ENCODE assay signal across 1 cellular context in genomic region chr12:74552201-74552600, GRCh38.
TF ChIP-seq lines count a peak whose summit lies in the region.

No MANE protein-coding gene starts in this region.

TF ChIP-seq in GM12878, 131 proteins besides CTCF, POLR2A, EP300 and RAD21:
- TF ChIP-seq NR2F1 (conservative IDR thresholded peaks at IDR 0.05) (peak; percentile 42; the same call in 1 of the 2 replicates), RUNX3 (IDR thresholded peaks at IDR 0.05; ENCODE audit: low read length) (no peak), ZBTB11 (CRISPR knock-in tag; IDR thresholded peaks at IDR 0.05) (no peak), RELB (IDR thresholded peaks at IDR 0.05; ENCODE audit: low read depth) (no peak)
